Comparison of ENCODE assay signal across 1 cellular context in genomic region chr21:33543505-33544129, GRCh38.
TF ChIP-seq lines count a peak whose summit lies in the region.

No MANE protein-coding gene starts in this region.

TF ChIP-seq in GM23338, 12 proteins besides CTCF, POLR2A, EP300 and RAD21 (continued from another document):
- no peak for TF ChIP-seq ZNF462 (CRISPR knock-in tag; IDR thresholded peaks at IDR 0.05)
- no peak for TF ChIP-seq REST (IDR thresholded peaks at IDR 0.05; ENCODE audit: unreplicated experiment)
